ENCODE assay signal across 26 cellular contexts in genomic region chr9:124102363-124102762, GRCh38.
"Had no signal": no experiment of that assay in that cellular context is flagged by ENCODE, and none has a peak within 500 bp of the region (broad histone marks: within the 10 kb centered on the region; RNA-seq: fewer than 3 reads in every experiment).

No MANE protein-coding gene starts in this region.

- H3K4me2 ChIP-seq: KMS-11 had no signal

- H3K36me3 Mint-ChIP-seq: activated CD4-positive, alpha-beta memory T cell treated with anti-CD3 and anti-CD28 coated beads for 36 hours; activated naive CD8-positive, alpha-beta T cell; brain; T-cell had no signal

- H3K4me3 Mint-ChIP-seq: activated CD4-positive, alpha-beta memory T cell treated with anti-CD3 and anti-CD28 coated beads for 36 hours; activated CD4-positive, alpha-beta T cell treated with anti-CD3 and anti-CD28 coated beads, Interleukin-2, amount 10 ng/mL, durations not matched to agents 7 days and 5 days; activated naive CD4-positive, alpha-beta T cell treated with anti-CD3 and anti-CD28 coated beads for 36 hours; activated naive CD8-positive, alpha-beta T cell; activated T-cell treated with anti-CD3 and anti-CD28 coated beads, Interleukin-2, amount 50 U/mL, for 4 hours; brain; central memory CD8-positive, alpha-beta T cell; T-cell had no signal

- H3K27ac ChIP-seq: KMS-11, SK-N-MC had no signal

- H3K4me1 Mint-ChIP-seq: brain, T-cell had no signal

- H3K4me3 ChIP-seq: SK-N-MC had no signal

- DNase-seq: activated CD4-positive, alpha-beta memory T cell treated with anti-CD3 and anti-CD28 coated beads for 36 hours; activated CD4-positive, alpha-beta T cell treated with anti-CD3 and anti-CD28 coated beads, Interleukin-2, amount 10 ng/mL, durations not matched to agents 7 days and 5 days; activated CD4-positive, CD25-positive, alpha-beta regulatory T cell; activated CD8-positive, alpha-beta memory T cell treated with anti-CD3 and anti-CD28 coated beads for 24 hours; activated gamma-delta T cell; activated naive CD4-positive, alpha-beta T cell treated with anti-CD3 and anti-CD28 coated beads for 36 hours; activated T-cell treated with anti-CD3 and anti-CD28 coated beads, Interleukin-2, amount 50 U/mL, for 4 hours; amygdala; NCI-H1105 treated with DMSO at 0.1 percent for 48 hours; NCI-H1436 treated with DMSO at 0.1 percent for 48 hours; NCI-H187 treated with DMSO at 0.1 percent for 48 hours; NCI-H2081 treated with DMSO at 0.1 percent for 48 hours; NCI-H2171 treated with DMSO at 0.1 percent for 48 hours; NCI-H226; NCI-H526; SIG-M5; T-cell; T-helper 2 cell; T1000 had no signal

- FAIRE-seq: astrocyte, TTC549 had no signal

- H3K9ac ChIP-seq: KMS-11 had no signal

- ATAC-seq: activated T-cell treated with anti-CD3 and anti-CD28 coated beads, Interleukin-2, amount 50 U/mL, for 4 hours; T-cell had no signal

- H3K9me3 Mint-ChIP-seq: activated CD4-positive, alpha-beta memory T cell treated with anti-CD3 and anti-CD28 coated beads for 36 hours; activated CD4-positive, alpha-beta T cell treated with anti-CD3 and anti-CD28 coated beads, Interleukin-2, amount 10 ng/mL, durations not matched to agents 7 days and 5 days; activated naive CD4-positive, alpha-beta T cell treated with anti-CD3 and anti-CD28 coated beads for 36 hours; activated T-cell treated with anti-CD3 and anti-CD28 coated beads, Interleukin-2, amount 50 U/mL, for 4 hours; brain; central memory CD8-positive, alpha-beta T cell; T-cell had no signal

- H3K27ac Mint-ChIP-seq: activated CD4-positive, alpha-beta memory T cell treated with anti-CD3 and anti-CD28 coated beads for 36 hours; activated CD4-positive, alpha-beta T cell treated with anti-CD3 and anti-CD28 coated beads, Interleukin-2, amount 10 ng/mL, durations not matched to agents 7 days and 5 days; activated naive CD8-positive, alpha-beta T cell; brain; T-cell had no signal
